ENCODE assay signal across 8 cellular contexts in the genomic region with DNA sequence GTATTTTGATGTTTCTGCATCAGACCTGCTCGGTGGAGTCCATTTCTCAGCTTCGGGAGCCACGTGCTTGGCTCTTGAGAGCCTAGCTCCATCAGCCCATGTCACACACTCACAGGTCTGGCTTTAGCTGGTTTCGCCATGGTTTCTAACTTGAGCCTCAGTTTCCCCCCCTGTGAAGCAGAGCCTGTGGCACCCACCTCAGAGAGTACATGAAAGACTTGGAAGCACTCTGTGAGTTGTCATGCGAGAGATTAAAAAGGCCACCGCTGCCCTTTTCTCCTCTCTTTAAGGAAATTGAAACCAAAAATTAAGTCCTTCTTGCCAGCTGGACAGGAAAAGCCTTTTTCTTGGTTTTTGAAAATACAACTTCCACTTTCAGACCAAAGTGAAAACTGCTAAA. TPM values are rescaled to one million over a fixed set of nuclear protein-coding genes. Genes with fewer than 3 reads are reported as not detected.
A peak's percentile ranks its signal among the peaks of the same experiment; 100 is the strongest.
DNase-seq lines count a peak whose midpoint lies in the region; ATAC-seq, FAIRE-seq and TF ChIP-seq lines count a peak whose summit lies in the region.

No MANE protein-coding gene starts in this region.

- H3K27ac ChIP-seq in astrocyte (ENCODE audit: low read depth, low read length) (no peak overlapping the region), parathyroid adenoma (peak overlapping the region; percentile 11)

- FAIRE-seq in astrocyte (lab: Jason Lieb, UNC): no peak

- no peak overlapping the region for H3K9ac ChIP-seq in astrocyte (ENCODE audit: low read length)
- H3K9ac ChIP-seq in parathyroid adenoma: no peak overlapping the region

- H3K9me3 Mint-ChIP-seq in activated CD4-positive, alpha-beta T cell treated with anti-CD3 and anti-CD28 coated beads, Interleukin-2, amount 10 ng/mL, durations not matched to agents 7 days and 5 days: no peaks in the 10 kb centered on the region
- H3K9me3 Mint-ChIP-seq in astrocyte (ENCODE audit: unreplicated experiment): peaks cover 3% of the 10 kb centered on the region

- H3K4me2 ChIP-seq in astrocyte (ENCODE audit: low read length): peak overlapping the region; percentile 54
- H3K4me2 ChIP-seq in parathyroid adenoma (ENCODE audit: low read length): no peak overlapping the region

- TF ChIP-seq CTCF in astrocyte (IDR thresholded peaks at IDR 0.05; ENCODE audit: insufficient read depth, low read depth, low read length) (no peak), parathyroid adenoma (IDR thresholded peaks at IDR 0.05) (no peak)

- H3K27me3 ChIP-seq in astrocyte (ENCODE audit: insufficient read depth, low read length) (no peaks in the 10 kb centered on the region), parathyroid adenoma (ENCODE audit: control insufficient read depth, insufficient read depth, low read length) (no peaks in the 10 kb centered on the region)

- H3K4me1 ChIP-seq in astrocyte (ENCODE audit: insufficient read depth, low read length) (peaks cover 15% of the 10 kb centered on the region), parathyroid adenoma (peaks cover 8% of the 10 kb centered on the region)

- no peaks in the 10 kb centered on the region for H3K27me3 Mint-ChIP-seq in activated CD4-positive, alpha-beta T cell treated with anti-CD3 and anti-CD28 coated beads, Interleukin-2, amount 10 ng/mL, durations not matched to agents 7 days and 5 days
- no peaks in the 10 kb centered on the region for H3K27me3 Mint-ChIP-seq in astrocyte (ENCODE audit: low read depth, unreplicated experiment)

- H3K4me3 Mint-ChIP-seq in activated CD4-positive, alpha-beta T cell treated with anti-CD3 and anti-CD28 coated beads, Interleukin-2, amount 10 ng/mL, durations not matched to agents 7 days and 5 days: peak overlapping the region; percentile 38
- H3K4me3 Mint-ChIP-seq in astrocyte (ENCODE audit: unreplicated experiment): no peak overlapping the region

- ATAC-seq in HG03108 (IDR thresholded peaks at IDR 0.05; ENCODE audit: unreplicated experiment): peak; percentile 35
- ATAC-seq in HG02840 (IDR thresholded peaks at IDR 0.05; ENCODE audit: low FRiP score, unreplicated experiment): no peak

- CTCF ChIA-PET in activated CD4-positive, alpha-beta T cell treated with anti-CD3 and anti-CD28 coated beads, Interleukin-2, amount 10 ng/mL, durations not matched to agents 7 days and 5 days (lab: Charles Lee): interaction anchor here (0.9 to 1.6 kb wide), 3 partner anchors 8 to 48 kb away, joined by 3 to 5 read pairs (median 3); no protein-coding TSS in a partner anchor

- POLR2A ChIA-PET in activated CD4-positive, alpha-beta T cell treated with anti-CD3 and anti-CD28 coated beads, Interleukin-2, amount 10 ng/mL, durations not matched to agents 7 days and 5 days (lab: Charles Lee): no interaction called here

- no peaks in the 10 kb centered on the region for H3K9me3 ChIP-seq in astrocyte (ENCODE audit: insufficient read depth, low read depth, low read length)
- no peaks in the 10 kb centered on the region for H3K9me3 ChIP-seq in parathyroid adenoma (ENCODE audit: control insufficient read depth, low read length)

- no peaks in the 10 kb centered on the region for H3K36me3 ChIP-seq in astrocyte (ENCODE audit: insufficient read depth, low read length)
- no peaks in the 10 kb centered on the region for H3K36me3 ChIP-seq in parathyroid adenoma (ENCODE audit: control insufficient read depth, insufficient read depth, low read length)

- peaks cover 39% of the 10 kb centered on the region for H3K36me3 Mint-ChIP-seq in activated CD4-positive, alpha-beta T cell treated with anti-CD3 and anti-CD28 coated beads, Interleukin-2, amount 10 ng/mL, durations not matched to agents 7 days and 5 days (ENCODE audit: low read depth)
- H3K36me3 Mint-ChIP-seq in astrocyte (ENCODE audit: low read depth, unreplicated experiment): peaks cover 15% of the 10 kb centered on the region

- H3K27ac Mint-ChIP-seq in activated CD4-positive, alpha-beta T cell treated with anti-CD3 and anti-CD28 coated beads, Interleukin-2, amount 10 ng/mL, durations not matched to agents 7 days and 5 days: peak overlapping the region; percentile 84
- H3K27ac Mint-ChIP-seq in astrocyte (ENCODE audit: unreplicated experiment): no peak overlapping the region

- peaks cover 98% of the 10 kb centered on the region for H3K79me2 ChIP-seq in astrocyte (ENCODE audit: insufficient read depth, low read length)
- peaks cover 81% of the 10 kb centered on the region for H3K79me2 ChIP-seq in parathyroid adenoma

- H3K4me3 ChIP-seq in astrocyte (ENCODE audit: insufficient read depth, low read depth, low read length) (no peak overlapping the region), parathyroid adenoma (ENCODE audit: low read depth, low read length) (no peak overlapping the region)

- peaks cover 84% of the 10 kb centered on the region for H3K4me1 Mint-ChIP-seq in activated CD4-positive, alpha-beta T cell treated with anti-CD3 and anti-CD28 coated beads, Interleukin-2, amount 10 ng/mL, durations not matched to agents 7 days and 5 days
- H3K4me1 Mint-ChIP-seq in astrocyte (ENCODE audit: low read depth, unreplicated experiment): peaks cover 48% of the 10 kb centered on the region

- H2AFZ ChIP-seq in astrocyte (ENCODE audit: low read depth, low read length) (no peak overlapping the region), parathyroid adenoma (no peak overlapping the region)

- DNase-seq in activated CD4-positive, alpha-beta T cell treated with anti-CD3 and anti-CD28 coated beads, Interleukin-2, amount 10 ng/mL, durations not matched to agents 7 days and 5 days: peak; percentile 22
- no peak for DNase-seq in activated CD4-positive, alpha-beta T cell treated with anti-CD3 and anti-CD28 coated beads, Interleukin-2, amount 50 U/mL, for 1 hour
- DNase-seq in astrocyte (ENCODE audit: low read depth) (no peak), cerebellum (ENCODE audit: low spot score) (no peak), HCEC 1CT (no peak)

- H4K20me1 ChIP-seq in astrocyte (ENCODE audit: insufficient read depth, low read length): peaks cover 96% of the 10 kb centered on the region

RNA-seq across cellular contexts. Expression of a gene that starts 8.8 kb away (rescaled TPM):
- 10 to 100 TPM; 37.4 to 41.9 TPM for total RNA-seq in activated CD4-positive, alpha-beta T cell treated with anti-CD3 and anti-CD28 coated beads, Interleukin-2, amount 10 ng/mL, durations not matched to agents 7 days and 5 days
- 16.8 and 18.8 TPM in 2 replicates for total RNA-seq in astrocyte
- total RNA-seq in cerebellum: 34.5 TPM
